ENCODE assay signal across 23 cellular contexts in the genomic region with DNA sequence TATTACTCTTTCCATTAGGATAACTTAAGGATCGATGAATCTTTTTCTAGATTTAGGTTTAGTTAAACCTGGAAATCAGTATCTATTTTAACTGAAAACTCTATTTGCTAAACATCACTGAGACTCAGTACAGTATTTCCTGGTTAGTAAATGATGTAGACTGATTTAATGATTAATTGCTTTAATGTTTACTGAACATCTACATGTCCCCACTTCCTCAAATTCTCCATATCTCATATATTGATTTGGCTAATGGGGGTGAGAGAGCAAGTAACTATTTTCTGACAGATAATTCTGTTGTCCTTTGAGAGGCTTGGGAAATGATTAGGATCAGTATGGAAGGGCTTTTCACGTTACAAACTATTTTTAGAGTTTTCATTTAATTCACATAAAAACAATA.
DNase-seq lines count a peak whose midpoint lies in the region; ATAC-seq lines count a peak whose summit lies in the region.
"Had no signal": no experiment of that assay in that cellular context is flagged by ENCODE, and none has a peak within 500 bp of the region (broad histone marks: within the 10 kb centered on the region; RNA-seq: fewer than 3 reads in every experiment).

No MANE protein-coding gene starts in this region.

- peak; percentile 71 for ATAC-seq in GM18511 (IDR thresholded peaks at IDR 0.05; ENCODE audit: unreplicated experiment)
- peak; percentile 79 for ATAC-seq in GM21423 (IDR thresholded peaks at IDR 0.05; ENCODE audit: unreplicated experiment)
- ATAC-seq in HG03159 (IDR thresholded peaks at IDR 0.05; ENCODE audit: unreplicated experiment), result peak; percentile 83
- no peak for ATAC-seq in HG03442 (IDR thresholded peaks at IDR 0.05; ENCODE audit: unreplicated experiment)
- ATAC-seq: lower lobe of right lung; sciatic nerve; stimulated activated naive CD8-positive, alpha-beta T cell treated with anti-CD3 and anti-CD28 coated beads, Interleukin-15, Interleukin-2, amounts not matched to agents 100 U/mL and 50 U/mL, for 24 hours had no signal

- no peaks in the 10 kb centered on the region for H3K36me3 ChIP-seq in endocrine pancreas (ENCODE audit: control insufficient read depth, insufficient read depth, low read length)

- peaks cover 27% of the 10 kb centered on the region for H3K4me1 ChIP-seq in endocrine pancreas (ENCODE audit: control insufficient read depth, insufficient read depth, low read length)
- H3K4me1 ChIP-seq: lower lobe of right lung had no signal

- DNase-seq in NOMO-1 treated with dmso at 0.1 percent for 144 hours (lab: John Stamatoyannopoulos, UW; ENCODE audit: unreplicated experiment) (no peak), NCI-H226 (no peak)
- DNase-seq in activated naive CD4-positive, alpha-beta T cell treated with Interleukin-2 at 50 U/mL for 16 hours, result no peak
- DNase-seq: activated CD4-positive, alpha-beta T cell treated with anti-CD3 and anti-CD28 coated beads, Interleukin-2, amount 50 U/mL, for 4 hours; activated naive CD4-positive, alpha-beta T cell; CD4-positive, CD25-positive, alpha-beta regulatory T cell; DMS79 treated with DMSO at 0.1 percent for 48 hours; effector CD8-positive, alpha-beta T cell; esophagus squamous epithelium; H7; lower lobe of right lung; MV-4-11; NCI-H187 treated with DMSO at 0.1 percent for 48 hours; occipital lobe; stimulated activated naive CD8-positive, alpha-beta T cell treated with anti-CD3 and anti-CD28 coated beads, Interleukin-15, Interleukin-2, amounts not matched to agents 100 U/mL and 50 U/mL, for 24 hours; SW 1271; transverse colon had no signal

- no peak overlapping the region for H3K9ac ChIP-seq in endocrine pancreas (ENCODE audit: control insufficient read depth, insufficient read depth, low read length)

- H3K27me3 ChIP-seq in endocrine pancreas (ENCODE audit: control insufficient read depth, insufficient read depth, low read length), result no peaks in the 10 kb centered on the region
- H3K27me3 ChIP-seq: esophagus squamous epithelium, transverse colon had no signal

- no peaks in the 10 kb centered on the region for H3K9me3 ChIP-seq in endocrine pancreas (ENCODE audit: control insufficient read depth, low read length)
- H3K9me3 ChIP-seq: esophagus squamous epithelium, lower lobe of right lung, transverse colon had no signal

- H3K4me3 ChIP-seq in endocrine pancreas (ENCODE audit: control insufficient read depth, insufficient read depth, low read length), result peak overlapping the region; percentile 50
- H3K4me3 ChIP-seq: esophagus squamous epithelium, lower lobe of right lung, transverse colon had no signal
